In the genomic region with DNA sequence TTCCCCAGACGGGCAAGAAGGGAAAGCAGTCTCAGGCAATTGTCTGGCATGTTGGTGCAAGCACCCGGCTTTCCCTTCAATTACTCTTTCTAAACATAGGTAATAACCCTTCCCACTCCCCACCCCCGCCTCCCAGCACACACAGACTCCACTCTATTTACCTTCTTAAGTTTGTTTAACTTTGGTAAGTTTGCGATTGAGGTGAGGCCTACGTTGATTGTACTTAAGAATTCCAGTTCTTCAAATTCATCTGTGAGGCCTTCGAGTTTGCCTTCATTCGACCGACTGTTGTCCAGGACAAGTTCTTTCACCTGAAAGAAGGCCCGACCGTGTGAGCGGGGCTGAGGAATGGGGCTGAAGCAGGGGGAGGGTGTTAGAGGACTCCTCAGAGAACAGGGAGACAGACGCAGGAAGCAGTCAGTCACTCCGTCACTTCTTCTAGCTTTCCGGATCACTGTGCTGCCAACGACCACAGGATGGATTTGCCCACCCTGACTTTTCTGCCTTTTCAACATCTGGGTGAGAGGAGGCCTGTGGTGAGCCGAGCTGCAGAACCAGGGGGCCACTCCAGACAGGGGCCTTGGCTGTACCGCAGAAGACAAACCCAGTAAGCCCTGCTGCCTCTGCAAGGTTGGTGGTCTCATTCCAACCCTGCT, we compare ENCODE assay signal across 12 cellular contexts. TPM values are rescaled to one million over a fixed set of nuclear protein-coding genes. Genes with fewer than 3 reads are reported as not detected.
A peak's percentile ranks its signal among the peaks of the same experiment; 100 is the strongest.
DNase-seq lines count a peak whose midpoint lies in the region; ATAC-seq and TF ChIP-seq lines count a peak whose summit lies in the region.
"Had no signal": no experiment of that assay in that cellular context is flagged by ENCODE, and none has a peak within 500 bp of the region (broad histone marks: within the 10 kb centered on the region; RNA-seq: fewer than 3 reads in every experiment).

No MANE protein-coding gene starts in this region.

- no peak for ATAC-seq in PC-3
- ATAC-seq: activated naive CD8-positive, alpha-beta T cell treated with anti-CD3 and anti-CD28 coated beads, Interleukin-2, amount 50 U/mL, for 24 hours had no signal

- H3F3A ChIP-seq in PC-3 (ENCODE audit: low read length, unreplicated experiment) = no peaks in the 10 kb centered on the region

- no peaks in the 10 kb centered on the region for H3K27me3 ChIP-seq in BLaER1 treated with 17β-estradiol and CSF1 and Interleukin-3, amounts not matched to agents 10 nM and 100 nM
- H3K27me3 ChIP-seq in HUES48 (ENCODE audit: control insufficient read depth, insufficient read depth, low read length) = no peaks in the 10 kb centered on the region
- no peaks in the 10 kb centered on the region for H3K27me3 ChIP-seq in esophagus squamous epithelium
- H3K27me3 ChIP-seq in neutrophil = no peaks in the 10 kb centered on the region
- H3K27me3 ChIP-seq in PC-3 (ENCODE audit: low read length) = no peaks in the 10 kb centered on the region

- peak overlapping the region; percentile 80 to 97 (median 91) for H3K4me2 ChIP-seq in BLaER1 treated with 17β-estradiol and CSF1 and Interleukin-3, amounts not matched to agents 10 nM and 100 nM
- no peak overlapping the region for H3K4me2 ChIP-seq in PC-3 (ENCODE audit: low read length)

- no peak overlapping the region for H2AFZ ChIP-seq in PC-3 (ENCODE audit: low read length)
- H2AFZ ChIP-seq: parathyroid adenoma had no signal

- intact Hi-C loops in esophagus squamous epithelium (cut with DNase I) = loop anchor here (5.0 to 10.0 kb wide), 2 partner anchors 35 to 87 kb away; a partner anchor contains a TSS
- intact Hi-C loops in PC-3 (cut with micrococcal nuclease) = no loop called here

- peaks cover 45 to 79% (median 64%) of the 10 kb centered on the region in 11 experiments for H3K36me3 ChIP-seq in BLaER1 treated with 17β-estradiol and CSF1 and Interleukin-3, amounts not matched to agents 10 nM and 100 nM
- H3K36me3 ChIP-seq in HUES48 (ENCODE audit: control insufficient read depth, insufficient read depth, low read length) (peaks cover 58% of the 10 kb centered on the region), esophagus squamous epithelium (peaks cover 3 to 49% (median 4%) of the 10 kb centered on the region in 3 donors), neutrophil (peaks cover 38% of the 10 kb centered on the region), PC-3 (ENCODE audit: low read depth, low read length) (peaks cover 30% of the 10 kb centered on the region)

- in situ Hi-C loops in KBM-7 (cut with MboI; ENCODE audit: low pct_unique_long_range_greater_than_20kb, low sequenced_read_pairs) = loop anchor here (10.0 kb wide), 1 partner anchor 87 kb away; no protein-coding TSS in a partner anchor

- H3K79me2 ChIP-seq in PC-3 (ENCODE audit: low read length) = peaks cover 48% of the 10 kb centered on the region

- no TSS peak for BruUV-seq in PC-3 (replicated peaks; lab: Mats Ljungman, UMichigan)

- TF ChIP-seq POLR2A in esophagus squamous epithelium (IDR thresholded peaks at IDR 0.05) = no peak

- no peak for DNase-seq in esophagus squamous epithelium (lab: John Stamatoyannopoulos, UW)
- no peak for DNase-seq in hepatic stellate cell (ENCODE audit: low spot score)
- DNase-seq in stimulated activated CD4-positive, alpha-beta T cell treated with anti-CD3 and anti-CD28 coated beads, Interleukin-4, amount 100 ng/mL, for 1 hour = no peak
- no peak for DNase-seq in PC-3
- DNase-seq in KBM-7 = no peak
- DNase-seq: activated naive CD8-positive, alpha-beta T cell treated with anti-CD3 and anti-CD28 coated beads, Interleukin-2, amount 50 U/mL, for 24 hours; cortex of kidney; H7 had no signal

- POLR2A ChIA-PET in PC-3 (lab: Charles Lee; ENCODE audit: unreplicated experiment) = no interaction called here

- peaks cover 68 to 100% (median 93%) of the 10 kb centered on the region in 11 experiments; a peak in 21 of 22 replicates for H4K20me1 ChIP-seq in BLaER1 treated with 17β-estradiol and CSF1 and Interleukin-3, amounts not matched to agents 10 nM and 100 nM
- no peaks in the 10 kb centered on the region; the same call in 1 of the 2 replicates for H4K20me1 ChIP-seq in PC-3 (ENCODE audit: low read length)

- peak overlapping the region; percentile 13 to 72 (median 63); a peak in 19 of 22 replicates for H3K9ac ChIP-seq in BLaER1 treated with 17β-estradiol and CSF1 and Interleukin-3, amounts not matched to agents 10 nM and 100 nM
- H3K9ac ChIP-seq in HUES48 (ENCODE audit: low read depth, low read length) (no peak overlapping the region; the same call in 1 of the 2 replicates), PC-3 (ENCODE audit: low read length) (no peak overlapping the region)
- H3K9ac ChIP-seq: parathyroid adenoma had no signal

- TF ChIP-seq CTCF in esophagus squamous epithelium (IDR thresholded peaks at IDR 0.05) = no peak
- TF ChIP-seq CTCF in neutrophil (IDR thresholded peaks at IDR 0.05) = no peak
- no peak for TF ChIP-seq CTCF in PC-3 (conservative IDR thresholded peaks at IDR 0.05; ENCODE audit: low read depth, low read length)

- H3K4me3 ChIP-seq in BLaER1 treated with 17β-estradiol and CSF1 and Interleukin-3, amounts not matched to agents 10 nM and 100 nM = peak overlapping the region in 3 of 10 experiments; percentile 19 to 37 (median 33); a peak in 6 of 20 replicates
- H3K4me3 ChIP-seq in HUES48 (ENCODE audit: low read depth, low read length) (no peak overlapping the region), esophagus squamous epithelium (no peak overlapping the region), neutrophil (ENCODE audit: low read depth in 1 of 2, low read length in 1 of 2) (peak overlapping the region in 1 of 2 experiments; percentile 10), PC-3 (ENCODE audit: low read length) (no peak overlapping the region)

- peak overlapping the region in 10 of 11 experiments; percentile 35 to 79 (median 72); a peak in 20 of 22 replicates for H3K27ac ChIP-seq in BLaER1 treated with 17β-estradiol and CSF1 and Interleukin-3, amounts not matched to agents 10 nM and 100 nM
- H3K27ac ChIP-seq in HUES48 (ENCODE audit: low read depth, low read length) (peak overlapping the region; percentile 6), esophagus squamous epithelium (peak overlapping the region; percentile 32 to 77 (median 54)), neutrophil (peak overlapping the region; percentile 92), PC-3 (ENCODE audit: low read length) (no peak overlapping the region)
- H3K27ac ChIP-seq: parathyroid adenoma had no signal

- WGBS in esophagus squamous epithelium, 2 donors = 31 to 57% methylated on average over 12 to 16 of the region's 17 CpGs

- H3K9me3 ChIP-seq in BLaER1 treated with 17β-estradiol and CSF1 and Interleukin-3, amounts not matched to agents 10 nM and 100 nM (replicated peaks in 1 of 11) = no peaks in the 10 kb centered on the region
- no peaks in the 10 kb centered on the region for H3K9me3 ChIP-seq in HUES48 (ENCODE audit: control insufficient read depth, insufficient read depth, low read length)
- no peaks in the 10 kb centered on the region for H3K9me3 ChIP-seq in esophagus squamous epithelium
- no peaks in the 10 kb centered on the region for H3K9me3 ChIP-seq in neutrophil
- H3K9me3 ChIP-seq in PC-3 (ENCODE audit: low read length) = no peaks in the 10 kb centered on the region

- H3K9me2 ChIP-seq in PC-3 (replicated peaks; ENCODE audit: low read length) = no peaks in the 10 kb centered on the region

- CTCF ChIA-PET in PC-3 (lab: Charles Lee) = no interaction called here

- peaks cover 80 to 100% (median 98%) of the 10 kb centered on the region in 10 experiments for H3K4me1 ChIP-seq in BLaER1 treated with 17β-estradiol and CSF1 and Interleukin-3, amounts not matched to agents 10 nM and 100 nM
- peaks cover 47% of the 10 kb centered on the region for H3K4me1 ChIP-seq in HUES48 (ENCODE audit: control insufficient read depth, insufficient read depth, low read length)
- peaks cover 45 to 78% (median 50%) of the 10 kb centered on the region in 3 donors for H3K4me1 ChIP-seq in esophagus squamous epithelium
- peaks cover 87 to 88% of the 10 kb centered on the region in 2 experiments for H3K4me1 ChIP-seq in neutrophil (ENCODE audit: control insufficient read depth in 1 of 2, insufficient read depth in 1 of 2, low read depth in 1 of 2, low read length in 1 of 2)
- H3K4me1 ChIP-seq in PC-3 (ENCODE audit: insufficient read depth, low read length) = no peaks in the 10 kb centered on the region
- H3K4me1 ChIP-seq: parathyroid adenoma had no signal

RNA-seq across cellular contexts. Expression of a gene that starts 33.0 kb away (rescaled TPM):
- total RNA-seq in esophagus squamous epithelium (10 to 100 TPM; 40.1 to 71.5 (median 43.8) TPM), PC-3 (2014; rRNA removed) (106 and 151 TPM in 2 replicates)

Comparison
In these comparisons a context has a peak if more than half of its experiments do, and no peak if none do; other contexts are left out.
1. H3K9ac ChIP-seq: peak in BLaER1 treated with 17β-estradiol and CSF1 and Interleukin-3, amounts not matched to agents 10 nM and 100 nM (11 of 11); none in HUES48 (single experiment) and PC-3 (single experiment).